ENCODE assay signal across 23 cellular contexts in genomic region chr6:155787168-155787567, GRCh38.
DNase-seq lines count a peak whose midpoint lies in the region; ATAC-seq and TF ChIP-seq lines count a peak whose summit lies in the region.
"Had no signal": no experiment of that assay in that cellular context is flagged by ENCODE, and none has a peak within 500 bp of the region (broad histone marks: within the 10 kb centered on the region; RNA-seq: fewer than 3 reads in every experiment).

No MANE protein-coding gene starts in this region.

- H3K27ac ChIP-seq in IMR-90 (ENCODE audit: insufficient read depth, low read length) (no peak overlapping the region), neuronal stem cell (replicated peaks; ENCODE audit: low read length) (no peak overlapping the region), MM.1S (ENCODE audit: low read length) (no peak overlapping the region)
- H3K27ac ChIP-seq: BLaER1, PC-9, SK-N-MC had no signal

- no peaks in the 10 kb centered on the region for H3K9me1 ChIP-seq in IMR-90 (ENCODE audit: insufficient read depth, low read length)

- BruUV-seq in Calu3 (replicated peaks; lab: Mats Ljungman, UMichigan) (no TSS peak), IMR-90 (replicated peaks; lab: Mats Ljungman, UMichigan) (no TSS peak)

- POLR2A ChIA-PET in IMR-90 (lab: Charles Lee; ENCODE audit: unreplicated experiment) = interaction anchor here (0.6 kb wide), 1 partner anchor 521 kb away, joined by 3 read pairs; no protein-coding TSS in a partner anchor

- TF ChIP-seq RAD21 in IMR-90 (IDR thresholded peaks at IDR 0.05; ENCODE audit: low read length) = no peak

- in situ Hi-C loops in IMR-90 (cut with MboI; ENCODE audit: low sequenced_read_pairs) = no loop called here

- no peak overlapping the region for H3K56ac ChIP-seq in IMR-90 (ENCODE audit: extremely low read depth, insufficient read depth, low read length)

- H2BK20ac ChIP-seq in IMR-90 (ENCODE audit: low read depth, low read length) = 0 out of 2 replicates have a peak overlapping the region, but pooled peaks have one; percentile 44

- intact Hi-C loops in Calu3 (cut with micrococcal nuclease; ENCODE audit: unreplicated experiment) = no loop called here
- intact Hi-C loops in IMR-90 (cut with micrococcal nuclease) = no loop called here

- H3K79me1 ChIP-seq in IMR-90 (ENCODE audit: low read depth in 1 of 2, low read length in 2 of 2) (no peaks in the 10 kb centered on the region), neuronal stem cell (ENCODE audit: low read depth, low read length) (no peaks in the 10 kb centered on the region)

- H4K8ac ChIP-seq in IMR-90 (ENCODE audit: low read depth in 2 of 2, low read length in 2 of 2) = no peak overlapping the region; a peak in 2 of 4 replicates
- no peak overlapping the region for H4K8ac ChIP-seq in neuronal stem cell (ENCODE audit: low read depth, low read length)

- no peaks in the 10 kb centered on the region for H3K27me3 Mint-ChIP-seq in Calu3 (ENCODE audit: unreplicated experiment)
- H3K27me3 Mint-ChIP-seq: T-helper 17 cell had no signal

- peak overlapping the region; percentile 74 for H2AK5ac ChIP-seq in IMR-90 (ENCODE audit: low read depth, low read length)
- H2AK5ac ChIP-seq in neuronal stem cell (ENCODE audit: low read depth, low read length) = no peak overlapping the region

- H3K9ac ChIP-seq in IMR-90 (ENCODE audit: low read depth, low read length) = no peak overlapping the region
- H3K9ac ChIP-seq in neuronal stem cell (ENCODE audit: low read depth, low read length, poor library complexity) = peak overlapping the region; percentile 16
- H3K9ac ChIP-seq in MM.1S (ENCODE audit: low read length) = no peak overlapping the region
- H3K9ac ChIP-seq: BLaER1 had no signal

- H3K4me3 ChIP-seq in IMR-90 (ENCODE audit: insufficient read depth, low read depth, low read length) (no peak overlapping the region), neuronal stem cell (ENCODE audit: low read length in 2 of 2) (peak overlapping the region in 1 of 2 donors; percentile 5), MM.1S (ENCODE audit: low read length) (no peak overlapping the region)
- H3K4me3 ChIP-seq: BLaER1, PC-9, SK-N-MC had no signal

- H3K9me3 Mint-ChIP-seq in Calu3 (ENCODE audit: low read depth, unreplicated experiment) = peaks cover 3% of the 10 kb centered on the region

- H3K27me3 ChIP-seq in IMR-90 (ENCODE audit: control insufficient read depth, insufficient read depth, low read length) (no peaks in the 10 kb centered on the region), neuronal stem cell (ENCODE audit: control insufficient read depth in 3 of 3, insufficient read depth in 3 of 3, low read depth in 1 of 3, low read length in 3 of 3) (no peaks in the 10 kb centered on the region), MM.1S (replicated peaks; ENCODE audit: insufficient read depth, low read length) (no peaks in the 10 kb centered on the region)
- H3K27me3 ChIP-seq: BLaER1 had no signal

- no peak for DNase-seq in Calu3
- no peak for DNase-seq in IMR-90
- no peak for DNase-seq in neuronal stem cell (ENCODE audit: low spot score)
- no peak for DNase-seq in MM.1S
- no peak for DNase-seq in SHP77 (lab: John Stamatoyannopoulos, UW)
- no peak for DNase-seq in NCI-H1105 (lab: John Stamatoyannopoulos, UW)
- DNase-seq: Caco-2; CD4-positive, alpha-beta memory T cell; GOT3; KBM-7; NCI-H1092 treated with DMSO at 0.1 percent for 48 hours; NCI-H2029 treated with DMSO at 0.1 percent for 48 hours; NCI-H2171; NCI-H345; NCI-H524; PC-9; RPMI8226; SHP77 treated with DMSO at 0.1 percent for 48 hours; SW 1271; T-helper 17 cell had no signal

- CTCF ChIA-PET in Calu3 (lab: Charles Lee) (no interaction called here), IMR-90 (lab: Yijun Ruan, JAX) (no interaction called here)

- no peaks in the 10 kb centered on the region for H3K9me2 ChIP-seq in MM.1S (replicated peaks; ENCODE audit: insufficient read depth, low read length)

- peak overlapping the region; percentile 50; the same call in 1 of the 2 replicates for H4K91ac ChIP-seq in IMR-90 (ENCODE audit: insufficient read depth, low read depth, low read length)
- peak overlapping the region; percentile 9 for H4K91ac ChIP-seq in neuronal stem cell (ENCODE audit: low read depth, low read length, poor library complexity)

- H2BK12ac ChIP-seq in neuronal stem cell (ENCODE audit: low read length) = no peak overlapping the region

- no peak for ATAC-seq in IMR-90 (ENCODE audit: low read depth)
- ATAC-seq in esophagus mucosa = peak; percentile 78
- ATAC-seq: T-helper 17 cell had no signal

- dilution Hi-C loops in IMR-90 (cut with HindIII; ENCODE audit: low sequenced_read_pairs, unreplicated experiment) = no loop called here

- H3K4ac ChIP-seq in IMR-90 (ENCODE audit: low read depth, low read length) (peak overlapping the region; percentile 49), neuronal stem cell (ENCODE audit: low read length) (no peak overlapping the region)

- H3K4me1 ChIP-seq in IMR-90 (ENCODE audit: control insufficient read depth, insufficient read depth, low read length) (peaks cover 8% of the 10 kb centered on the region), neuronal stem cell (ENCODE audit: control insufficient read depth in 2 of 2, insufficient read depth in 1 of 2, low read depth in 1 of 2, low read length in 2 of 2) (no peaks in the 10 kb centered on the region), MM.1S (ENCODE audit: low read length) (no peaks in the 10 kb centered on the region)
- H3K4me1 ChIP-seq: BLaER1, Caco-2 had no signal

- H2AFZ ChIP-seq in IMR-90 (replicated peaks; ENCODE audit: low read length, poor library complexity) = no peak overlapping the region
- no peak overlapping the region for H2AFZ ChIP-seq in neuronal stem cell (ENCODE audit: low read length)
- no peak overlapping the region for H2AFZ ChIP-seq in MM.1S (ENCODE audit: low read length)
- H2AFZ ChIP-seq: PC-9 had no signal

- H2BK15ac ChIP-seq in IMR-90 (ENCODE audit: low read depth, low read length) (peak overlapping the region; percentile 85; the same call in 2 of the 3 replicates), neuronal stem cell (ENCODE audit: low read length) (no peak overlapping the region)

- TF ChIP-seq CTCF in Calu3 (IDR thresholded peaks at IDR 0.05; ENCODE audit: unreplicated experiment) (no peak), IMR-90 (conservative IDR thresholded peaks at IDR 0.05; ENCODE audit: low read depth, low read length) (no peak), MM.1S (IDR thresholded peaks at IDR 0.05; ENCODE audit: low read length) (no peak)

- H3K23ac ChIP-seq in IMR-90 (ENCODE audit: low read depth, low read length) = no peak overlapping the region
- H3K23ac ChIP-seq in neuronal stem cell (ENCODE audit: low read depth, low read length, poor library complexity) = no peak overlapping the region

- H2BK5ac ChIP-seq in IMR-90 (ENCODE audit: low read depth, low read length, poor library complexity, severe bottlenecking) = peak overlapping the region; percentile 3
- no peak overlapping the region for H2BK5ac ChIP-seq in neuronal stem cell (ENCODE audit: low read length)

- H3K36me3 Mint-ChIP-seq in Calu3 (ENCODE audit: insufficient read depth, unreplicated experiment) = peaks cover 7% of the 10 kb centered on the region
- H3K36me3 Mint-ChIP-seq: CD4-positive, alpha-beta memory T cell had no signal

- no peaks in the 10 kb centered on the region for H3K79me2 ChIP-seq in MM.1S (ENCODE audit: low read length)

- H3K36me3 ChIP-seq in IMR-90 (ENCODE audit: control insufficient read depth, insufficient read depth, low read length) = no peaks in the 10 kb centered on the region
- peaks cover 0 to 2% of the 10 kb centered on the region in 2 donors for H3K36me3 ChIP-seq in neuronal stem cell (replicated peaks in 1 of 2; ENCODE audit: control insufficient read depth in 2 of 2, insufficient read depth in 2 of 2, low read length in 2 of 2)
- no peaks in the 10 kb centered on the region for H3K36me3 ChIP-seq in MM.1S (replicated peaks; ENCODE audit: insufficient read depth, low read length)
- H3K36me3 ChIP-seq: BLaER1 had no signal

- H3K14ac ChIP-seq in IMR-90 (replicated peaks; ENCODE audit: low read depth, low read length) (no peak overlapping the region), neuronal stem cell (ENCODE audit: low read length) (no peak overlapping the region)

- H3K27ac Mint-ChIP-seq in Calu3 (ENCODE audit: unreplicated experiment) = peak overlapping the region; percentile 19
- H3K27ac Mint-ChIP-seq: T-helper 17 cell had no signal

- no peaks in the 10 kb centered on the region for H3F3A ChIP-seq in MM.1S (ENCODE audit: insufficient read depth, low read length)

- no peaks in the 10 kb centered on the region for H3K9me3 ChIP-seq in IMR-90 (ENCODE audit: control insufficient read depth, insufficient read depth, low read length)
- H3K9me3 ChIP-seq in neuronal stem cell (replicated peaks in 1 of 2; ENCODE audit: control insufficient read depth in 2 of 2, insufficient read depth in 1 of 2, low read depth in 1 of 2, low read length in 2 of 2) = peaks cover 0 to 4% of the 10 kb centered on the region in 2 donors
- H3K9me3 ChIP-seq in MM.1S (replicated peaks; ENCODE audit: insufficient read depth, low read length) = no peaks in the 10 kb centered on the region
- H3K9me3 ChIP-seq: Caco-2 had no signal

- peak overlapping the region; percentile 75 for H2BK120ac ChIP-seq in IMR-90 (ENCODE audit: low read depth, low read length)
- no peak overlapping the region for H2BK120ac ChIP-seq in neuronal stem cell (ENCODE audit: low read depth, low read length)

- H3K18ac ChIP-seq in IMR-90 (ENCODE audit: low read depth, low read length) (peak overlapping the region; percentile 80; the same call in 1 of the 2 replicates), neuronal stem cell (ENCODE audit: low read length) (no peak overlapping the region)

- H3K4me1 Mint-ChIP-seq in Calu3 (ENCODE audit: low read depth, unreplicated experiment) = peaks cover 27% of the 10 kb centered on the region
- H3K4me1 Mint-ChIP-seq: CD4-positive, alpha-beta memory T cell; T-helper 17 cell had no signal

- H4K5ac ChIP-seq in IMR-90 (ENCODE audit: low read depth, low read length) = peak overlapping the region; percentile 54; the same call in 1 of the 2 replicates

- WGBS in IMR-90 (ENCODE audit: extremely low coverage in 2 of 2, insufficient read length in 1 of 2), 2 experiments = no CpG with 5 or more reads among the region's 5 CpGs
- no CpG with 5 or more reads among the region's 5 CpGs for WGBS in neuronal stem cell (ENCODE audit: extremely low coverage in 2 of 2, insufficient read length in 2 of 2, insufficient replicate concordance in 1 of 2), 2 donors

- no peak overlapping the region for H3K4me3 Mint-ChIP-seq in Calu3 (ENCODE audit: low read depth, unreplicated experiment)
- H3K4me3 Mint-ChIP-seq: CD4-positive, alpha-beta memory T cell; T-helper 17 cell had no signal

- no peak for TF ChIP-seq POLR2A in IMR-90 (IDR thresholded peaks at IDR 0.05; ENCODE audit: low read depth, low read length)

- peak overlapping the region; percentile 38 for H2AK9ac ChIP-seq in IMR-90 (replicated peaks; ENCODE audit: low read depth, low read length, poor library complexity)

- H3K4me2 ChIP-seq in IMR-90 (ENCODE audit: low read depth, low read length) (no peak overlapping the region), neuronal stem cell (ENCODE audit: insufficient read depth, low read length, poor library complexity, severe bottlenecking) (no peak overlapping the region), MM.1S (ENCODE audit: low read depth, low read length) (no peak overlapping the region)
- H3K4me2 ChIP-seq: BLaER1, PC-9 had no signal

- H4K20me1 ChIP-seq in IMR-90 (ENCODE audit: insufficient read depth, low read length) = no peaks in the 10 kb centered on the region
- no peaks in the 10 kb centered on the region for H4K20me1 ChIP-seq in MM.1S (ENCODE audit: insufficient read depth, low read length)
- H4K20me1 ChIP-seq: BLaER1 had no signal
